Comparison of ENCODE assay signal across 8 cellular contexts in genomic region chr7:128791968-128792319, GRCh38. TPM values are rescaled to one million over a fixed set of nuclear protein-coding genes. Genes with fewer than 3 reads are reported as not detected.
DNase-seq lines count a peak whose midpoint lies in the region; ATAC-seq and TF ChIP-seq lines count a peak whose summit lies in the region.

CCDC136 (plus strand) TSS chr7:128791968; CDS start chr7:128792412, 444 bp downstream.

- H3K4me1 ChIP-seq in DOHH2 (ENCODE audit: control insufficient read depth, low read length): peaks cover 26% of the 10 kb centered on the region
- peaks cover 24% of the 10 kb centered on the region for H3K4me1 ChIP-seq in OCI-LY1 (ENCODE audit: insufficient read depth, low read length, severe bottlenecking)
- H3K4me1 ChIP-seq in endodermal cell (ENCODE audit: control insufficient read depth, insufficient read depth, low read length): no peaks in the 10 kb centered on the region

- H3K27ac ChIP-seq in DOHH2 (ENCODE audit: low read depth, low read length) (no peak within 1 kb of the TSS), OCI-LY1 (ENCODE audit: low read depth, low read length, poor library complexity, severe bottlenecking) (no peak within 1 kb of the TSS), endodermal cell (ENCODE audit: low read depth, low read length) (no peak within 1 kb of the TSS)

- H3K36me3 Mint-ChIP-seq in endodermal cell (ENCODE audit: low read depth): peaks cover 21% of the 10 kb centered on the region
- peaks cover 20% of the 10 kb centered on the region for H3K36me3 Mint-ChIP-seq in neural crest cell (ENCODE audit: low read depth)

- peak within 1 kb of the TSS; percentile 91 for H3K4me2 ChIP-seq in DOHH2 (ENCODE audit: low read length)
- H3K4me2 ChIP-seq in OCI-LY1 (ENCODE audit: low read length): peak within 1 kb of the TSS; percentile 76

- TF ChIP-seq CTCF in DOHH2 (IDR thresholded peaks at IDR 0.05; ENCODE audit: low read depth, low read length, poor library complexity, severe bottlenecking) (no peak), OCI-LY1 (IDR thresholded peaks at IDR 0.05; ENCODE audit: low read length) (no peak), endodermal cell (conservative IDR thresholded peaks at IDR 0.05) (no peak), neural crest cell (conservative IDR thresholded peaks at IDR 0.05) (no peak)

- peak; percentile 71 for DNase-seq in endodermal cell
- DNase-seq in neural crest cell (ENCODE audit: low read depth, low spot score): no peak
- no peak for DNase-seq in NCI-H524 treated with DMSO at 0.1 percent for 48 hours (lab: John Stamatoyannopoulos, UW)
- DNase-seq in NCI-H1048 (lab: John Stamatoyannopoulos, UW): no peak
- no peak for DNase-seq in activated CD4-positive, CD25-positive, alpha-beta regulatory T cell treated with anti-CD3 and anti-CD28 coated beads, Interleukin-2, amount 50 U/mL, for 72 hours

- H3K27me3 ChIP-seq in DOHH2 (ENCODE audit: control insufficient read depth, low read length) (peaks cover 26% of the 10 kb centered on the region), OCI-LY1 (ENCODE audit: insufficient read depth, low read length) (peaks cover 6% of the 10 kb centered on the region), endodermal cell (ENCODE audit: control insufficient read depth, insufficient read depth, low read length, poor library complexity, severe bottlenecking) (peaks cover 41% of the 10 kb centered on the region)

- H3K36me3 ChIP-seq in DOHH2 (ENCODE audit: control insufficient read depth, low read length) (peaks cover 9% of the 10 kb centered on the region; the same call in 1 of the 2 replicates), OCI-LY1 (ENCODE audit: insufficient read depth, low read length) (no peaks in the 10 kb centered on the region), endodermal cell (ENCODE audit: control insufficient read depth, insufficient read depth, low read length) (no peaks in the 10 kb centered on the region)

- no peaks in the 10 kb centered on the region for H3K9me3 ChIP-seq in DOHH2 (ENCODE audit: control insufficient read depth, insufficient read depth, low read length)
- no peaks in the 10 kb centered on the region for H3K9me3 ChIP-seq in OCI-LY1 (ENCODE audit: low read length)
- no peaks in the 10 kb centered on the region for H3K9me3 ChIP-seq in endodermal cell (ENCODE audit: control insufficient read depth, low read length)

- H3K9me2 ChIP-seq in DOHH2 (replicated peaks; ENCODE audit: control insufficient read depth, low read length): no peaks in the 10 kb centered on the region
- no peaks in the 10 kb centered on the region for H3K9me2 ChIP-seq in OCI-LY1 (ENCODE audit: low read depth, low read length)

- no peaks in the 10 kb centered on the region for H3F3A ChIP-seq in DOHH2 (ENCODE audit: control insufficient read depth, insufficient read depth)
- H3F3A ChIP-seq in OCI-LY1 (ENCODE audit: insufficient read depth, low read length): no peaks in the 10 kb centered on the region

- H3K27me3 Mint-ChIP-seq in endodermal cell (ENCODE audit: insufficient read depth): peaks cover 33% of the 10 kb centered on the region
- peaks cover 13% of the 10 kb centered on the region for H3K27me3 Mint-ChIP-seq in neural crest cell (ENCODE audit: low read depth)

- peak within 1 kb of the TSS; percentile 84 for H2AFZ ChIP-seq in OCI-LY1 (ENCODE audit: low read length)

- H3K9me3 Mint-ChIP-seq in endodermal cell (no peaks in the 10 kb centered on the region), neural crest cell (peaks cover under 1% of the 10 kb centered on the region)

- H3K79me2 ChIP-seq in DOHH2 (ENCODE audit: control insufficient read depth, low read length): peaks cover 4% of the 10 kb centered on the region; the same call in 1 of the 2 replicates
- H3K79me2 ChIP-seq in OCI-LY1 (ENCODE audit: insufficient read depth, low read length): no peaks in the 10 kb centered on the region

- H4K20me1 ChIP-seq in DOHH2 (ENCODE audit: control insufficient read depth, insufficient read depth, low read depth, low read length) (no peaks in the 10 kb centered on the region), OCI-LY1 (ENCODE audit: insufficient read depth, low read length) (no peaks in the 10 kb centered on the region)

- H3K27ac Mint-ChIP-seq in endodermal cell: peak within 1 kb of the TSS; percentile 33
- no peak within 1 kb of the TSS for H3K27ac Mint-ChIP-seq in neural crest cell (ENCODE audit: unreplicated experiment)

- ATAC-seq in GM18858 (IDR thresholded peaks at IDR 0.05; ENCODE audit: unreplicated experiment): no peak

- H3K4me3 ChIP-seq in DOHH2 (ENCODE audit: low read length): peak within 1 kb of the TSS; percentile 86
- H3K4me3 ChIP-seq in OCI-LY1 (ENCODE audit: low read depth, low read length, poor library complexity, severe bottlenecking): peak within 1 kb of the TSS; percentile 67
- H3K4me3 ChIP-seq in endodermal cell (ENCODE audit: low read length): peak within 1 kb of the TSS; percentile 81

- H3K4me3 Mint-ChIP-seq in endodermal cell (peak within 1 kb of the TSS; percentile 82), neural crest cell (peak within 1 kb of the TSS; percentile 85)

- 15% methylated on average over 4 to 9 of the region's 9 CpGs for WGBS in endodermal cell (ENCODE audit: insufficient coverage in 1 of 2, insufficient read length in 1 of 2), 2 experiments

- H3K4me1 Mint-ChIP-seq in endodermal cell (peaks cover 6% of the 10 kb centered on the region), neural crest cell (peaks cover 27% of the 10 kb centered on the region)

- H3K9ac ChIP-seq in OCI-LY1 (ENCODE audit: low read length) (peak within 1 kb of the TSS; percentile 64), endodermal cell (ENCODE audit: extremely low read depth, low read length, poor library complexity, severe bottlenecking) (no peak within 1 kb of the TSS)

RNA-seq across cellular contexts. Expression of gene CCDC136, which starts in this region (rescaled TPM):
- total RNA-seq in endodermal cell: 10 to 100 TPM; 46.0 to 51.2 TPM
- 53.3 TPM for polyA plus RNA-seq in endodermal cell (2013, experiment 1 of 2)
- polyA plus RNA-seq in endodermal cell (2013, experiment 2 of 2): 41.1 TPM
- total RNA-seq in neural crest cell: 70.6 and 72.2 TPM in 2 replicates
